Comparison of ENCODE assay signal across 25 cellular contexts in the genomic region with DNA sequence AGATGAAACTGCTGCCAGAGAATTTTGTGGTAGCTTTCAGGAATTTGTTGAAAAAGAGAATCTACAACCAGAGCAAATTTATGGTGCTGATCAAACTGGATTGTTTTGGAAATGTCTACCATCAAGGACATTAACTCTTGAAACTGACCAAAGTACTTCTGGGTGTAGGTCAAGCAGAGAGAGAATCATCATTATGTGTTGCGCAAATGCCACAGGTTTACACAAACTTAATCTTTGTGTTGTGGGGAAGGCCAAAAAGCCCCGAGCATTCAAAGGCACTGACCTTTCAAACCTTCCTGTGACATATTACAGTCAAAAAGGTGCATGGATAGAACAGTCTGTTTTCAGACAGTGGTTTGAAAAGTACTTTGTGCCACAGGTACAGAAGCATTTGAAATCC. TPM values are rescaled to one million over a fixed set of nuclear protein-coding genes. Genes with fewer than 3 reads are reported as not detected.
DNase-seq lines count a peak whose midpoint lies in the region; ATAC-seq, FAIRE-seq and TF ChIP-seq lines count a peak whose summit lies in the region.
"Had no signal": no experiment of that assay in that cellular context is flagged by ENCODE, and none has a peak within 500 bp of the region (broad histone marks: within the 10 kb centered on the region; RNA-seq: fewer than 3 reads in every experiment).

No MANE protein-coding gene starts in this region.

- dilution Hi-C loops in mammary epithelial cell (cut with HindIII; ENCODE audit: low sequenced_read_pairs) = no loop called here

- H3K4me3 ChIP-seq in mammary epithelial cell (replicated peaks in 1 of 3; ENCODE audit: insufficient read depth in 1 of 3, low read depth in 2 of 3, low read length in 3 of 3) (no peak overlapping the region), liver (ENCODE audit: low read depth in 1 of 3, low read length in 3 of 3) (peak overlapping the region; percentile 85 to 91 (median 87))
- H3K4me3 ChIP-seq: HAP-1, MG63 had no signal

- POLR2A ChIA-PET in MCF 10A (lab: Yijun Ruan, JAX) = interaction anchor here (0.6 to 4.3 kb wide), 5 partner anchors 10 to 57 kb away, joined by 3 to 51 read pairs (median 4); a partner anchor contains a TSS
- POLR2A ChIA-PET in activated CD4-positive, alpha-beta T cell treated with anti-CD3 and anti-CD28 coated beads for 36 hours (lab: Charles Lee) = interaction anchor here (0.7 kb wide), 1 partner anchor 389 kb away, joined by 3 read pairs; no protein-coding TSS in a partner anchor

- H3K27me3 ChIP-seq in mammary epithelial cell (ENCODE audit: insufficient read depth, low read length) (peaks cover 8% of the 10 kb centered on the region), liver (ENCODE audit: control insufficient read depth in 4 of 4, insufficient read depth in 4 of 4, low read length in 3 of 4) (no peaks in the 10 kb centered on the region)

- no peak overlapping the region for H3K9ac ChIP-seq in mammary epithelial cell (ENCODE audit: insufficient read depth, low read length)
- H3K9ac ChIP-seq in liver (ENCODE audit: low read depth in 1 of 2, low read length in 2 of 2) = no peak overlapping the region
- H3K9ac ChIP-seq: BLaER1 treated with 17β-estradiol and CSF1 and Interleukin-3, amounts not matched to agents 10 nM and 100 nM; KMS-11 had no signal

- H3K27me3 Mint-ChIP-seq in MCF 10A (ENCODE audit: insufficient read depth, unreplicated experiment) (no peaks in the 10 kb centered on the region), brain (peaks cover 23% of the 10 kb centered on the region)
- H3K27me3 Mint-ChIP-seq in activated CD4-positive, alpha-beta T cell treated with anti-CD3 and anti-CD28 coated beads for 36 hours = peaks cover 16% of the 10 kb centered on the region

- peak in 1 of 2 donors; percentile 32 for TF ChIP-seq RAD21 in liver (IDR thresholded peaks at IDR 0.05)

- no TSS peak for BruUV-seq in mammary epithelial cell (replicated peaks; lab: Mats Ljungman, UMichigan)
- no TSS peak for BruUV-seq in MCF 10A (replicated peaks; lab: Mats Ljungman, UMichigan)

- H3K27ac Mint-ChIP-seq in MCF 10A (ENCODE audit: low read depth, unreplicated experiment) = no peak overlapping the region
- no peak overlapping the region for H3K27ac Mint-ChIP-seq in brain
- no peak overlapping the region for H3K27ac Mint-ChIP-seq in activated CD4-positive, alpha-beta T cell treated with anti-CD3 and anti-CD28 coated beads for 36 hours
- H3K27ac Mint-ChIP-seq: GM23338 had no signal

- ATAC-seq in activated CD4-positive, alpha-beta T cell treated with anti-CD3 and anti-CD28 coated beads for 36 hours = no peak
- no peak for ATAC-seq in HG03342 (IDR thresholded peaks at IDR 0.05; ENCODE audit: unreplicated experiment)
- ATAC-seq: GM23338, PC-3 had no signal

- TF ChIP-seq CTCF in mammary epithelial cell (conservative IDR thresholded peaks at IDR 0.05 in 1 of 2, IDR thresholded peaks at IDR 0.05 in 1 of 2; ENCODE audit: extremely low read depth in 1 of 2, insufficient read depth in 1 of 2, low read depth in 1 of 2, low read length in 2 of 2) (no peak), MCF 10A (IDR thresholded peaks at IDR 0.05; ENCODE audit: unreplicated experiment) (no peak), brain (conservative IDR thresholded peaks at IDR 0.05) (no peak), liver (IDR thresholded peaks at IDR 0.05; ENCODE audit: low read depth, low read length, missing input control) (no peak), D721Med (IDR thresholded peaks at IDR 0.05; ENCODE audit: insufficient read depth, missing control alignments) (no peak)

- H3K27ac ChIP-seq in mammary epithelial cell (ENCODE audit: insufficient read depth, low read depth, low read length) (no peak overlapping the region), liver (ENCODE audit: low read depth in 1 of 2, low read length in 2 of 2) (peak overlapping the region; percentile 98)
- H3K27ac ChIP-seq: 22Rv1; BLaER1 treated with 17β-estradiol and CSF1 and Interleukin-3, amounts not matched to agents 10 nM and 100 nM; KMS-11 had no signal

- H3K79me2 ChIP-seq in mammary epithelial cell (ENCODE audit: insufficient read depth, low read length) = peaks cover 16% of the 10 kb centered on the region

- H3K9me3 ChIP-seq in mammary epithelial cell (replicated peaks; ENCODE audit: insufficient read depth, low read length) (no peaks in the 10 kb centered on the region), liver (ENCODE audit: control insufficient read depth in 4 of 4, low read length in 3 of 4) (no peaks in the 10 kb centered on the region)
- H3K9me3 ChIP-seq: MG63 had no signal

- H3K4me1 Mint-ChIP-seq in MCF 10A (ENCODE audit: insufficient read depth, unreplicated experiment) (peaks cover 11% of the 10 kb centered on the region), brain (peaks cover 29% of the 10 kb centered on the region)
- peaks cover 18% of the 10 kb centered on the region for H3K4me1 Mint-ChIP-seq in activated CD4-positive, alpha-beta T cell treated with anti-CD3 and anti-CD28 coated beads for 36 hours

- H3K4me1 ChIP-seq in mammary epithelial cell (ENCODE audit: insufficient read depth, low read length) (peaks cover 18% of the 10 kb centered on the region), liver (ENCODE audit: control insufficient read depth in 4 of 4, insufficient read depth in 4 of 4, low read length in 3 of 4) (peaks cover 6 to 64% (median 45%) of the 10 kb centered on the region in 4 donors)

- H3K4me2 ChIP-seq in mammary epithelial cell (ENCODE audit: insufficient read depth, low read depth, low read length) = peak overlapping the region; percentile 100

- no peaks in the 10 kb centered on the region for H4K20me1 ChIP-seq in mammary epithelial cell (ENCODE audit: insufficient read depth, low read length)
- H4K20me1 ChIP-seq: BLaER1 treated with 17β-estradiol and CSF1 and Interleukin-3, amounts not matched to agents 10 nM and 100 nM had no signal

- no peaks in the 10 kb centered on the region for H3K36me3 ChIP-seq in mammary epithelial cell (ENCODE audit: insufficient read depth, low read length)
- no peaks in the 10 kb centered on the region for H3K36me3 ChIP-seq in liver (ENCODE audit: control insufficient read depth in 4 of 4, insufficient read depth in 3 of 4, low read depth in 1 of 4, low read length in 3 of 4)
- H3K36me3 ChIP-seq: MG63 had no signal

- no peak for DNase-seq in mammary epithelial cell
- no peak for DNase-seq in MCF 10A (ENCODE audit: unreplicated experiment)
- no peak for DNase-seq in activated CD4-positive, alpha-beta T cell treated with anti-CD3 and anti-CD28 coated beads for 36 hours
- DNase-seq in D721Med (ENCODE audit: insufficient read length, low spot score) = no peak
- no peak for DNase-seq in C1 segment of cervical spinal cord (lab: John Stamatoyannopoulos, UW)
- DNase-seq: ACHN; CD8-positive, alpha-beta memory T cell; DMS53; MG63; NCI-H1048; NCI-H1417 treated with DMSO at 0.1 percent for 48 hours; NCI-H187; NCI-H2107; NCI-H446 treated with DMSO at 0.1 percent for 48 hours; NCI-H526 treated with DMSO at 0.1 percent for 48 hours; PC-3; SHP77 had no signal

- intact Hi-C loops in mammary epithelial cell (cut with micrococcal nuclease) (loop anchor here (2.0 to 5.0 kb wide), 2 partner anchors 21 to 176 kb away; no protein-coding TSS in a partner anchor), MCF 10A (cut with micrococcal nuclease) (loop anchor here (5.0 kb wide), 1 partner anchor 176 kb away; no protein-coding TSS in a partner anchor)
- intact Hi-C loops in activated CD4-positive, alpha-beta T cell treated with anti-CD3 and anti-CD28 coated beads for 36 hours (cut with DNase I, micrococcal nuclease) = loop anchor here (5.0 to 10.0 kb wide), 6 partner anchors 151 to 1689 kb away; a partner anchor contains a TSS

- WGBS in mammary epithelial cell (ENCODE audit: low coverage, missing lambda C conversion rate) = 100% methylated on average over 2 of the region's 2 CpGs
- 38% methylated on average over 2 of the region's 2 CpGs for WGBS in liver

- H3K4me3 Mint-ChIP-seq in MCF 10A (ENCODE audit: unreplicated experiment) = no peak overlapping the region
- H3K4me3 Mint-ChIP-seq in brain = peak overlapping the region in 3 of 5 experiments; percentile 87 to 93 (median 88)
- H3K4me3 Mint-ChIP-seq in activated CD4-positive, alpha-beta T cell treated with anti-CD3 and anti-CD28 coated beads for 36 hours = no peak overlapping the region

- no peak for FAIRE-seq in D721Med (lab: Jason Lieb, UNC)

- CTCF ChIA-PET in mammary epithelial cell (lab: Charles Lee; ENCODE audit: low non-redundant PET) = no interaction called here
- CTCF ChIA-PET in MCF 10A (lab: Yijun Ruan, JAX) = interaction anchor here (0.6 to 0.9 kb wide), 2 partner anchors 10 to 1587 kb away, joined by 3 to 7 read pairs; no protein-coding TSS in a partner anchor
- CTCF ChIA-PET in activated CD4-positive, alpha-beta T cell treated with anti-CD3 and anti-CD28 coated beads for 36 hours (lab: Charles Lee) = no interaction called here

- in situ Hi-C loops in mammary epithelial cell (cut with MboI; ENCODE audit: low sequenced_read_pairs in 2 of 2) = no loop called here

- no peak overlapping the region for H2AFZ ChIP-seq in mammary epithelial cell (ENCODE audit: low read depth, low read length)
- H2AFZ ChIP-seq: GM23338 had no signal

- no peaks in the 10 kb centered on the region for H3K9me3 Mint-ChIP-seq in MCF 10A (ENCODE audit: unreplicated experiment)
- peaks cover 0 to 11% (median 6%) of the 10 kb centered on the region in 5 experiments for H3K9me3 Mint-ChIP-seq in brain
- peaks cover 19% of the 10 kb centered on the region for H3K9me3 Mint-ChIP-seq in activated CD4-positive, alpha-beta T cell treated with anti-CD3 and anti-CD28 coated beads for 36 hours (ENCODE audit: low read depth)

- peaks cover 24% of the 10 kb centered on the region for H3K36me3 Mint-ChIP-seq in MCF 10A (ENCODE audit: insufficient read depth, unreplicated experiment)
- H3K36me3 Mint-ChIP-seq in brain = peaks cover 46% of the 10 kb centered on the region
- peaks cover 18% of the 10 kb centered on the region for H3K36me3 Mint-ChIP-seq in activated CD4-positive, alpha-beta T cell treated with anti-CD3 and anti-CD28 coated beads for 36 hours (ENCODE audit: low read depth)

TF ChIP-seq in liver, 16 proteins besides CTCF, POLR2A, EP300 and RAD21 (continues in another document):
- TF ChIP-seq JUND (IDR thresholded peaks at IDR 0.05) (peak; percentile 63 to 77), HNF4A (conservative IDR thresholded peaks at IDR 0.05) (peak; percentile 94 to 95)

RNA-seq across cellular contexts. Expression of a gene that starts 2.1 kb away (rescaled TPM):
- total RNA-seq in mammary epithelial cell = 10 to 100 TPM; 14.7 to 14.8 TPM
- 3.4 TPM for polyA plus RNA-seq in mammary epithelial cell
- polyA minus RNA-seq in mammary epithelial cell = 2.3 TPM
- total RNA-seq in MCF 10A (2022) = 15.1 and 15.5 TPM in 2 replicates
- polyA plus RNA-seq in brain (ENCODE audit: insufficient read depth, low read depth, low replicate concordance) = 3.1 TPM
- total RNA-seq in liver = 10 to 100 TPM in 1 of 2 donors, 1 to 10 TPM in 1; 6.4 to 21.7 TPM
- 10 to 100 TPM in 1 of 2 donors, 1 to 10 TPM in 1; 8.9 to 10.7 TPM for polyA plus RNA-seq in liver
- 1 to 10 TPM; 2.1 to 2.3 TPM for total RNA-seq in activated CD4-positive, alpha-beta T cell treated with anti-CD3 and anti-CD28 coated beads for 36 hours

RNA-seq across cellular contexts. Expression of a gene that starts 56.4 kb away (rescaled TPM):
- total RNA-seq in mammary epithelial cell (10 to 100 TPM in 1 of 2 donors, 1 to 10 TPM in 1; 7.8 to 12.8 TPM), MCF 10A (2022) (10.0 and 11.1 TPM in 2 replicates), liver (10 to 100 TPM; 14.9 to 39.8 TPM)
- polyA plus RNA-seq in mammary epithelial cell (4.7 TPM), brain (ENCODE audit: insufficient read depth, low read depth, low replicate concordance) (4.0 TPM), liver (10 to 100 TPM; 15.5 to 52.9 TPM)
- 12.5 TPM for polyA minus RNA-seq in mammary epithelial cell
- 1 to 10 TPM; 5.0 to 5.1 TPM for total RNA-seq in activated CD4-positive, alpha-beta T cell treated with anti-CD3 and anti-CD28 coated beads for 36 hours

Comparison
In these comparisons a context has a peak if more than half of its experiments do, and no peak if none do; other contexts are left out.
1. H3K4me3 ChIP-seq: peak in liver (3 of 3); none in mammary epithelial cell (0 of 3).
2. H3K4me3 Mint-ChIP-seq: peak in brain (3 of 5); none in MCF 10A (single experiment) and activated CD4-positive, alpha-beta T cell treated with anti-CD3 and anti-CD28 coated beads for 36 hours (single experiment).